ENCODE assay signal across 12 cellular contexts in the genomic region with DNA sequence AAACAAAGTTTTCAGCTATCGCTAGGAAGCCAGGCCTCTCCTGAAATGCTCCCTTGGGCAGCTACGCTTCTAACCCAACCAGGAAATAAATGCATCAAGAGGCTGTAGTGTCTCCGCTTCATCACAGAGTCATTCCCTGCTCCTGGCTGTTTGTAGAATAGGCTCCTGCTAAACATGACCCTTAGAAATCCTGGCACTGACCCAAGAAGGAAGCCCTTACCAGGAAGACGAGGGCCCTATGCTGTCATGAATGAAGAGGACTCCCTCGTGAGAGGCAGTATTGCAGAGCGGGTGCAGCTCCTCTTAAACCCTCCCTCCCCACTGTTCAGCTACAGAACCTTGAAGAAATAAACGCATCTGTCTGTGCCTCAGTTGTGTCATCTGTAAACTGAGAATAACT. TPM values are rescaled to one million over a fixed set of nuclear protein-coding genes. Genes with fewer than 3 reads are reported as not detected.
DNase-seq lines count a peak whose midpoint lies in the region; ATAC-seq and TF ChIP-seq lines count a peak whose summit lies in the region.
"Had no signal": no experiment of that assay in that cellular context is flagged by ENCODE, and none has a peak within 500 bp of the region (broad histone marks: within the 10 kb centered on the region; RNA-seq: fewer than 3 reads in every experiment).

No MANE protein-coding gene starts in this region.

- POLR2A ChIA-PET in A673 (lab: Charles Lee; ENCODE audit: low non-redundant PET) (no interaction called here), HEK293 (lab: Yijun Ruan, JAX) (no interaction called here)

- CTCF ChIA-PET in A673 (lab: Charles Lee): no interaction called here
- CTCF ChIA-PET in HEK293 (lab: Yijun Ruan, JAX): interaction anchor here (0.6 to 0.9 kb wide), 2 partner anchors 39 to 341 kb away, joined by 3 to 4 read pairs; no protein-coding TSS in a partner anchor

- in situ Hi-C loops in SK-MEL-5 (cut with HindIII; ENCODE audit: low pct_unique_long_range_greater_than_20kb, low sequenced_read_pairs): no loop called here

- H3K27ac ChIP-seq in A673 (ENCODE audit: low read depth, low read length, poor library complexity, severe bottlenecking) (no peak overlapping the region), HEK293 (ENCODE audit: extremely low read depth, low read depth, low read length) (no peak overlapping the region), lung (ENCODE audit: low read depth in 1 of 2, low read length in 1 of 2) (peak overlapping the region in 1 of 2 donors; percentile 62)

- 40 to 45% methylated on average over 7 of the region's 7 CpGs for WGBS in lung, 2 donors

- BruUV-seq in A673 (replicated peaks; lab: Mats Ljungman, UMichigan): no TSS peak

- H3K36me3 ChIP-seq in A673 (ENCODE audit: insufficient read depth, low read length, poor library complexity, severe bottlenecking): no peaks in the 10 kb centered on the region
- peaks cover 0 to 10% of the 10 kb centered on the region in 2 experiments; a peak in 2 of 3 replicates for H3K36me3 ChIP-seq in HEK293 (ENCODE audit: control insufficient read depth in 2 of 2, insufficient read depth in 1 of 2, low read length in 2 of 2)
- peaks cover 5 to 37% of the 10 kb centered on the region in 2 donors for H3K36me3 ChIP-seq in lung (ENCODE audit: control insufficient read depth in 2 of 2, insufficient read depth in 2 of 2, low read length in 2 of 2)

- H3K9me3 ChIP-seq in A673 (ENCODE audit: low read depth, low read length, poor library complexity, severe bottlenecking) (no peaks in the 10 kb centered on the region), HEK293 (ENCODE audit: control insufficient read depth, insufficient read depth, low read depth, low read length) (no peaks in the 10 kb centered on the region), lung (ENCODE audit: control insufficient read depth in 2 of 2, insufficient read depth in 1 of 2, low read length in 1 of 2) (no peaks in the 10 kb centered on the region)

- DNase-seq in A673 (ENCODE audit: low spot score): peak; percentile 25
- peak; percentile 18 for DNase-seq in SK-MEL-5 (ENCODE audit: low read depth, low spot score)
- peak; percentile 82 for DNase-seq in lung (ENCODE audit: low spot score)
- no peak for DNase-seq in NCI-H82 treated with DMSO at 0.1 percent for 48 hours (lab: John Stamatoyannopoulos, UW; ENCODE audit: unreplicated experiment)
- no peak for DNase-seq in T-helper 9 cell
- no peak for DNase-seq in activated CD4-positive, alpha-beta T cell treated with anti-CD3 and anti-CD28 coated beads for 4 hours
- DNase-seq: activated CD4-positive, alpha-beta T cell treated with anti-CD3 and anti-CD28 coated beads, Interleukin-2, amount 50 U/mL, for 48 hours; amniotic stem cell; CD4-positive, alpha-beta T cell; NCI-H1048 had no signal

- H3K4me3 ChIP-seq in A673 (ENCODE audit: low read depth, low read length, poor library complexity, severe bottlenecking) (no peak overlapping the region), HEK293 (ENCODE audit: low read depth, low read length) (no peak overlapping the region), lung (no peak overlapping the region)

- intact Hi-C loops in A673 (cut with micrococcal nuclease; ENCODE audit: unreplicated experiment): no loop called here

- H3K27me3 ChIP-seq in A673 (replicated peaks; ENCODE audit: insufficient read depth, low read depth, low read length, poor library complexity) (no peaks in the 10 kb centered on the region), lung (ENCODE audit: control insufficient read depth, insufficient read depth) (no peaks in the 10 kb centered on the region)

- H3K4me1 ChIP-seq in A673 (ENCODE audit: insufficient read depth, low read length, poor library complexity, severe bottlenecking) (no peaks in the 10 kb centered on the region), HEK293 (ENCODE audit: control insufficient read depth, insufficient read depth, low read length) (no peaks in the 10 kb centered on the region), lung (ENCODE audit: control insufficient read depth in 2 of 2, insufficient read depth in 2 of 2, low read length in 2 of 2) (peaks cover 10 to 18% of the 10 kb centered on the region in 2 donors)

- ATAC-seq in lung (ENCODE audit: insufficient read depth, low FRiP score): no peak
- no peak for ATAC-seq in GM19328 (IDR thresholded peaks at IDR 0.05; ENCODE audit: unreplicated experiment)

- no peak for TF ChIP-seq CTCF in A673 (conservative IDR thresholded peaks at IDR 0.05; ENCODE audit: low read depth, low read length)
- TF ChIP-seq CTCF in HEK293 (tag by site-specific recombination; IDR thresholded peaks at IDR 0.05): no peak
- no peak for TF ChIP-seq CTCF in lung (IDR thresholded peaks at IDR 0.05; ENCODE audit: control extremely low read depth, extremely low read depth)

TF ChIP-seq in HEK293, 187 proteins besides CTCF, POLR2A, EP300 and RAD21:
- TF ChIP-seq ZNF223 (tag by site-specific recombination; IDR thresholded peaks at IDR 0.05) (no peak), ZNF10 (tag by site-specific recombination; IDR thresholded peaks at IDR 0.05) (no peak), ZNF394 (tag by site-specific recombination; IDR thresholded peaks at IDR 0.05; ENCODE audit: borderline replicate concordance) (no peak), ZNF133 (tag by site-specific recombination; IDR thresholded peaks at IDR 0.05) (peak; percentile 38; the same call in 1 of the 2 replicates)
- TF ChIP-seq, protein P1, sequence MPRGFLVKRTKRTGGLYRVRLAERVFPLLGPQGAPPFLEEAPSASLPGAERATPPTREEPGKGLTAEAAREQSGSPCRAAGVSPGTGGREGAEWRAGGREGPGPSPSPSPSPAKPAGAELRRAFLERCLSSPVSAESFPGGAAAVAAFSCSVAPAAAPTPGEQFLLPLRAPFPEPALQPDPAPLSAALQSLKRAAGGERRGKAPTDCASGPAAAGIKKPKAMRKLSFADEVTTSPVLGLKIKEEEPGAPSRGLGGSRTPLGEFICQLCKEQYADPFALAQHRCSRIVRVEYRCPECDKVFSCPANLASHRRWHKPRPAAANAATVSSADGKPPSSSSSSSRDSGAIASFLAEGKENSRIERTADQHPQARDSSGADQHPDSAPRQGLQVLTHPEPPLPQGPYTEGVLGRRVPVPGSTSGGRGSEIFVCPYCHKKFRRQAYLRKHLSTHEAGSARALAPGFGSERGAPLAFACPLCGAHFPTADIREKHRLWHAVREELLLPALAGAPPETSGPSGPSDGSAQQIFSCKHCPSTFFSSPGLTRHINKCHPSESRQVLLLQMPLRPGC (tag by site-specific recombination; IDR thresholded peaks at IDR 0.05): no peak
TF ChIP-seq in HEK293: peak in this region for 1.

RNA-seq across cellular contexts. Expression of a gene that starts 48.3 kb away (rescaled TPM):
- total RNA-seq in A673 (2021): 2.0 and 2.3 TPM in 2 replicates
- 6.9 and 8.6 TPM in 2 replicates for total RNA-seq in SK-MEL-5 (2014; rRNA removed; shearing (Covaris generic))
- 8.5 and 14.7 TPM in 2 replicates for polyA plus RNA-seq in SK-MEL-5 (2015; cell fraction: cytosol; rRNA removed)
- polyA plus RNA-seq in SK-MEL-5 (2015; cell fraction: nucleus; rRNA removed): 25.1 and 33.4 TPM in 2 replicates
- 10 to 100 TPM; 22.0 to 46.1 TPM for total RNA-seq in lung
- 10 to 100 TPM; 11.5 to 21.0 TPM for polyA plus RNA-seq in lung

Comparison
In these comparisons a context has a peak if more than half of its experiments do, and no peak if none do; other contexts are left out.
1. DNase-seq: peak in A673 (single experiment), SK-MEL-5 (single experiment) and lung (single experiment); none in NCI-H82 treated with DMSO at 0.1 percent for 48 hours (single experiment), T-helper 9 cell (single experiment) and activated CD4-positive, alpha-beta T cell treated with anti-CD3 and anti-CD28 coated beads for 4 hours (0 of 2).